19 cellular contexts compared by ENCODE assay signal in genomic region chr16:1976216-1976520, GRCh38. TPM values are rescaled to one million over a fixed set of nuclear protein-coding genes. Genes with fewer than 3 reads are reported as not detected.
A peak's percentile ranks its signal among the peaks of the same experiment; 100 is the strongest.
DNase-seq lines count a peak whose midpoint lies in the region; ATAC-seq and TF ChIP-seq lines count a peak whose summit lies in the region.
"Had no signal": no experiment of that assay in that cellular context is flagged by ENCODE, and none has a peak within 500 bp of the region (broad histone marks: within the 10 kb centered on the region; RNA-seq: fewer than 3 reads in every experiment).

No MANE protein-coding gene starts in this region.

- dilution Hi-C loops in IMR-90 (cut with HindIII; ENCODE audit: low sequenced_read_pairs, unreplicated experiment), result no loop called here

- WGBS in IMR-90 (ENCODE audit: extremely low coverage in 2 of 2, insufficient read length in 1 of 2), 2 experiments, result 98% methylated on average over 5 of the region's 8 CpGs; no CpG with 5 or more reads in 1 of the 2 experiments

- no peak overlapping the region for H3K4me2 ChIP-seq in IMR-90 (ENCODE audit: low read depth, low read length)

- no peaks in the 10 kb centered on the region for H3K9me1 ChIP-seq in IMR-90 (ENCODE audit: insufficient read depth, low read length)

- no peak overlapping the region for H3K23ac ChIP-seq in IMR-90 (ENCODE audit: low read depth, low read length)

- H3K14ac ChIP-seq in IMR-90 (replicated peaks; ENCODE audit: low read depth, low read length), result no peak overlapping the region

- H3K27ac Mint-ChIP-seq in neural crest cell (ENCODE audit: unreplicated experiment), result no peak overlapping the region
- H3K27ac Mint-ChIP-seq in stimulated activated naive B cell treated with anti-CD40 and anti-IgM and Interleukin-4, amounts not matched to agents 10 μg/mL and 1 μg/mL and 100 μg/mL, for 72 hours, result peak overlapping the region; percentile 62
- H3K27ac Mint-ChIP-seq: CD4-positive, alpha-beta memory T cell had no signal

- H2BK15ac ChIP-seq in IMR-90 (ENCODE audit: low read depth, low read length), result no peak overlapping the region

- TF ChIP-seq CTCF in IMR-90 (conservative IDR thresholded peaks at IDR 0.05; ENCODE audit: low read depth, low read length) (no peak), RWPE1 (conservative IDR thresholded peaks at IDR 0.05; ENCODE audit: low read depth) (no peak), neural crest cell (conservative IDR thresholded peaks at IDR 0.05) (no peak), colonic mucosa (IDR thresholded peaks at IDR 0.05) (no peak)

- H3K18ac ChIP-seq in IMR-90 (ENCODE audit: low read depth, low read length), result no peak overlapping the region

- peak overlapping the region; percentile 38 for H3K4me3 Mint-ChIP-seq in neural crest cell
- H3K4me3 Mint-ChIP-seq in stimulated activated naive B cell treated with anti-CD40 and anti-IgM and Interleukin-4, amounts not matched to agents 10 μg/mL and 1 μg/mL and 100 μg/mL, for 72 hours, result no peak overlapping the region
- H3K4me3 Mint-ChIP-seq: CD4-positive, alpha-beta memory T cell had no signal

- DNase-seq in IMR-90 (no peak), RWPE1 (ENCODE audit: low spot score) (no peak), neural crest cell (ENCODE audit: low read depth, low spot score) (no peak), colonic mucosa (no peak)
- DNase-seq in stimulated activated naive B cell treated with anti-CD40 and anti-IgM and Interleukin-4, amounts not matched to agents 10 μg/mL and 1 μg/mL and 100 μg/mL, for 72 hours, result no peak
- no peak for DNase-seq in stimulated activated CD4-positive, alpha-beta T cell treated with anti-CD3 and anti-CD28 coated beads, Interleukin-4, amount 100 ng/mL, for 4 hours
- DNase-seq: C1 segment of cervical spinal cord; CD4-positive, alpha-beta memory T cell; COR-L47; DMS153; DND-41; GM23248; H7; HCEC 1CT had no signal

- H3K27me3 ChIP-seq in IMR-90 (ENCODE audit: control insufficient read depth, insufficient read depth, low read length) (peaks cover 15% of the 10 kb centered on the region; the same call in 1 of the 2 replicates), colonic mucosa (peaks cover 8% of the 10 kb centered on the region)

- H4K20me1 ChIP-seq in IMR-90 (ENCODE audit: insufficient read depth, low read length), result no peaks in the 10 kb centered on the region; the same call in 1 of the 2 replicates

- H3K79me1 ChIP-seq in IMR-90 (ENCODE audit: low read depth in 1 of 2, low read length in 2 of 2), result peaks cover 0 to 26% of the 10 kb centered on the region in 2 experiments; a peak in 3 of 4 replicates

- H3K27ac ChIP-seq in IMR-90 (ENCODE audit: insufficient read depth, low read length) (no peak overlapping the region), RWPE1 (peak overlapping the region; percentile 74), colonic mucosa (no peak overlapping the region)
- H3K27ac ChIP-seq: GM23248 had no signal

- CTCF ChIA-PET in IMR-90 (lab: Yijun Ruan, JAX) (no interaction called here), RWPE1 (lab: Yijun Ruan, JAX) (interaction anchor here (0.6 to 0.8 kb wide), 2 partner anchors 9 to 48 kb away, joined by 3 read pairs; no protein-coding TSS in a partner anchor)

- peaks cover 3% of the 10 kb centered on the region; the same call in 1 of the 2 replicates for H3K4me1 ChIP-seq in IMR-90 (ENCODE audit: control insufficient read depth, insufficient read depth, low read length)
- H3K4me1 ChIP-seq in colonic mucosa, result peaks cover 7% of the 10 kb centered on the region

- H2BK120ac ChIP-seq in IMR-90 (ENCODE audit: low read depth, low read length), result no peak overlapping the region

- peaks cover 33% of the 10 kb centered on the region for H3K27me3 Mint-ChIP-seq in neural crest cell (ENCODE audit: low read depth)
- H3K27me3 Mint-ChIP-seq in stimulated activated naive B cell treated with anti-CD40 and anti-IgM and Interleukin-4, amounts not matched to agents 10 μg/mL and 1 μg/mL and 100 μg/mL, for 72 hours, result peaks cover 22 to 29% of the 10 kb centered on the region in 2 donors

- no peak for TF ChIP-seq POLR2A in IMR-90 (IDR thresholded peaks at IDR 0.05; ENCODE audit: low read depth, low read length)

- H3K36me3 ChIP-seq in IMR-90 (ENCODE audit: control insufficient read depth, insufficient read depth, low read length) (peaks cover 48% of the 10 kb centered on the region), colonic mucosa (peaks cover 14% of the 10 kb centered on the region)

- no peak overlapping the region for H4K91ac ChIP-seq in IMR-90 (ENCODE audit: insufficient read depth, low read depth, low read length)

- H3K4me3 ChIP-seq in IMR-90 (ENCODE audit: insufficient read depth, low read depth, low read length), result no peak overlapping the region
- no peak overlapping the region for H3K4me3 ChIP-seq in colonic mucosa
- H3K4me3 ChIP-seq: GM23248 had no signal

- TF ChIP-seq RAD21 in IMR-90 (IDR thresholded peaks at IDR 0.05; ENCODE audit: low read length), result no peak

- H3K4ac ChIP-seq in IMR-90 (ENCODE audit: low read depth, low read length), result no peak overlapping the region

- no peak overlapping the region for H4K8ac ChIP-seq in IMR-90 (ENCODE audit: low read depth in 2 of 2, low read length in 2 of 2)

- in situ Hi-C loops in IMR-90 (cut with MboI; ENCODE audit: low sequenced_read_pairs), result no loop called here

- H3K9ac ChIP-seq in IMR-90 (ENCODE audit: low read depth, low read length) (no peak overlapping the region), colonic mucosa (ENCODE audit: low read depth in 2 of 2, low read length in 2 of 2) (no peak overlapping the region)
- H3K9ac ChIP-seq: GM23248 had no signal

- intact Hi-C loops in IMR-90 (cut with micrococcal nuclease) (no loop called here), colonic mucosa (cut with DNase I) (no loop called here)

- H3K56ac ChIP-seq in IMR-90 (ENCODE audit: extremely low read depth, insufficient read depth, low read length), result no peak overlapping the region

- H3K9me3 Mint-ChIP-seq in neural crest cell, result no peaks in the 10 kb centered on the region
- no peaks in the 10 kb centered on the region for H3K9me3 Mint-ChIP-seq in stimulated activated naive B cell treated with anti-CD40 and anti-IgM and Interleukin-4, amounts not matched to agents 10 μg/mL and 1 μg/mL and 100 μg/mL, for 72 hours

- peak overlapping the region; percentile 21 for H2AFZ ChIP-seq in IMR-90 (replicated peaks; ENCODE audit: low read length, poor library complexity)
- H2AFZ ChIP-seq: GM23248 had no signal

- H2AK9ac ChIP-seq in IMR-90 (replicated peaks; ENCODE audit: low read depth, low read length, poor library complexity), result no peak overlapping the region

- H2AK5ac ChIP-seq in IMR-90 (ENCODE audit: low read depth, low read length), result no peak overlapping the region

- no peak overlapping the region for H2BK5ac ChIP-seq in IMR-90 (ENCODE audit: low read depth, low read length, poor library complexity, severe bottlenecking)

- no peak overlapping the region for H2BK20ac ChIP-seq in IMR-90 (ENCODE audit: low read depth, low read length)

- H3K36me3 Mint-ChIP-seq in neural crest cell (ENCODE audit: low read depth), result no peaks in the 10 kb centered on the region
- peaks cover 53 to 67% of the 10 kb centered on the region in 2 donors for H3K36me3 Mint-ChIP-seq in stimulated activated naive B cell treated with anti-CD40 and anti-IgM and Interleukin-4, amounts not matched to agents 10 μg/mL and 1 μg/mL and 100 μg/mL, for 72 hours

- no peak for ATAC-seq in IMR-90 (ENCODE audit: low read depth)
- no peak for ATAC-seq in stimulated activated naive B cell treated with anti-CD40 and anti-IgM and Interleukin-4, amounts not matched to agents 10 μg/mL and 1 μg/mL and 100 μg/mL, for 72 hours (replicated peaks)
- no peak for ATAC-seq in HG02678 (IDR thresholded peaks at IDR 0.05; ENCODE audit: unreplicated experiment)

- H3K9me3 ChIP-seq in IMR-90 (ENCODE audit: control insufficient read depth, insufficient read depth, low read length), result no peaks in the 10 kb centered on the region
- no peaks in the 10 kb centered on the region for H3K9me3 ChIP-seq in colonic mucosa

- POLR2A ChIA-PET in IMR-90 (lab: Charles Lee; ENCODE audit: unreplicated experiment) (no interaction called here), RWPE1 (lab: Yijun Ruan, JAX; ENCODE audit: low non-redundant PET) (interaction anchor here (0.6 kb wide), 1 partner anchor 9 kb away, joined by 3 read pairs; the partner anchor contains the start of gene RNF151)

- BruUV-seq in IMR-90 (replicated peaks; lab: Mats Ljungman, UMichigan), result no TSS peak

- no peak overlapping the region for H4K5ac ChIP-seq in IMR-90 (ENCODE audit: low read depth, low read length)

- H3K4me1 Mint-ChIP-seq in neural crest cell, result peaks cover 14% of the 10 kb centered on the region
- peaks cover 27 to 48% of the 10 kb centered on the region in 2 donors for H3K4me1 Mint-ChIP-seq in stimulated activated naive B cell treated with anti-CD40 and anti-IgM and Interleukin-4, amounts not matched to agents 10 μg/mL and 1 μg/mL and 100 μg/mL, for 72 hours

RNA-seq across cellular contexts. Expression of gene TBL3, which starts 4.3 kb away (rescaled TPM):
- total RNA-seq in IMR-90 (2012; rRNA removed), result 38.5 and 40.3 TPM in 2 replicates
- polyA plus RNA-seq in IMR-90 (2012; rRNA removed), result 60.8 and 61.5 TPM in 2 replicates
- 48.5 and 64.1 TPM in 2 replicates for polyA plus RNA-seq in IMR-90 (2012; cell fraction: cytosol; rRNA removed)
- polyA plus RNA-seq in IMR-90 (2012; cell fraction: nucleus; rRNA removed; ENCODE audit: low replicate concordance), result 85.7 and 258 TPM in 2 replicates
- 39.5 and 39.6 TPM in 2 replicates for total RNA-seq in neural crest cell
- 10 to 100 TPM; 19.4 to 43.1 TPM for total RNA-seq in colonic mucosa

RNA-seq across cellular contexts. Expression of gene NOXO1, which starts 5.1 kb away (rescaled TPM):
- not detected in 2 replicates for total RNA-seq in IMR-90 (2012; rRNA removed)
- 0.32 and 0.56 TPM in 2 replicates for polyA plus RNA-seq in IMR-90 (2012; rRNA removed)
- polyA plus RNA-seq in IMR-90 (2012; cell fraction: cytosol; rRNA removed), result 0.14 TPM in 1 of 2 replicates, not detected in the other
- polyA plus RNA-seq in IMR-90 (2012; cell fraction: nucleus; rRNA removed; ENCODE audit: low replicate concordance), result 2.6 and 8.8 TPM in 2 replicates
- total RNA-seq in neural crest cell, result 0.63 and 0.75 TPM in 2 replicates
- total RNA-seq in colonic mucosa, result 10 to 100 TPM; 43.9 to 80.1 TPM
- total RNA-seq: A172, GM23248, H7 had no signal

RNA-seq across cellular contexts. Expression of gene GFER, which starts 7.8 kb away (rescaled TPM):
- total RNA-seq in IMR-90 (2012; rRNA removed) (6.8 and 8.6 TPM in 2 replicates), neural crest cell (42.5 and 43.3 TPM in 2 replicates), colonic mucosa (10 to 100 TPM; 76.6 to 79.5 TPM)
- 19.8 and 28.0 TPM in 2 replicates for polyA plus RNA-seq in IMR-90 (2012; rRNA removed)
- 10.4 and 16.3 TPM in 2 replicates for polyA plus RNA-seq in IMR-90 (2012; cell fraction: cytosol; rRNA removed)
- polyA plus RNA-seq in IMR-90 (2012; cell fraction: nucleus; rRNA removed; ENCODE audit: low replicate concordance), result 12.8 and 25.0 TPM in 2 replicates

RNA-seq across cellular contexts. Expression of gene RNF151, which starts 9.5 kb away (rescaled TPM):
- total RNA-seq in IMR-90 (2012; rRNA removed) (not detected in 2 replicates), neural crest cell (not detected in 2 replicates), colonic mucosa (not detected)
- polyA plus RNA-seq in IMR-90 (2012; rRNA removed), result not detected in 2 replicates
- polyA plus RNA-seq in IMR-90 (2012; cell fraction: cytosol; rRNA removed), result 0.06 TPM in 1 of 2 replicates, not detected in the other
- 0.54 and 0.58 TPM in 2 replicates for polyA plus RNA-seq in IMR-90 (2012; cell fraction: nucleus; rRNA removed; ENCODE audit: low replicate concordance)
- total RNA-seq: A172; A673; CD4-positive, alpha-beta memory T cell; GM23248; H1; H7 had no signal
- polyA plus RNA-seq: BJ; CD4-positive, alpha-beta memory T cell; H1 had no signal

RNA-seq across cellular contexts. Expression of gene RPS2, which starts 11.5 kb away (rescaled TPM):
- total RNA-seq in IMR-90 (2012; rRNA removed) (2,703 and 2,852 TPM in 2 replicates), neural crest cell (3,479 and 3,508 TPM in 2 replicates), colonic mucosa (1,000 to 10,000 TPM; 1,996 to 2,736 TPM)
- 6,941 and 7,712 TPM in 2 replicates for polyA plus RNA-seq in IMR-90 (2012; rRNA removed)
- polyA plus RNA-seq in IMR-90 (2012; cell fraction: cytosol; rRNA removed), result 7,255 and 7,684 TPM in 2 replicates
- 1,923 and 2,995 TPM in 2 replicates for polyA plus RNA-seq in IMR-90 (2012; cell fraction: nucleus; rRNA removed; ENCODE audit: low replicate concordance)

Comparison
In these comparisons a context has a peak if more than half of its experiments do, and no peak if none do; other contexts are left out.
1. RNA of gene NOXO1, which starts 5.1 kb away (total RNA-seq): 43.9 to 80.1 TPM in colonic mucosa; 0.63 to 0.75 TPM in neural crest cell and not detected in IMR-90; every median in the first group is over 10 times any median in the second.